ENCODE assay signal across 8 cellular contexts in the genomic region with DNA sequence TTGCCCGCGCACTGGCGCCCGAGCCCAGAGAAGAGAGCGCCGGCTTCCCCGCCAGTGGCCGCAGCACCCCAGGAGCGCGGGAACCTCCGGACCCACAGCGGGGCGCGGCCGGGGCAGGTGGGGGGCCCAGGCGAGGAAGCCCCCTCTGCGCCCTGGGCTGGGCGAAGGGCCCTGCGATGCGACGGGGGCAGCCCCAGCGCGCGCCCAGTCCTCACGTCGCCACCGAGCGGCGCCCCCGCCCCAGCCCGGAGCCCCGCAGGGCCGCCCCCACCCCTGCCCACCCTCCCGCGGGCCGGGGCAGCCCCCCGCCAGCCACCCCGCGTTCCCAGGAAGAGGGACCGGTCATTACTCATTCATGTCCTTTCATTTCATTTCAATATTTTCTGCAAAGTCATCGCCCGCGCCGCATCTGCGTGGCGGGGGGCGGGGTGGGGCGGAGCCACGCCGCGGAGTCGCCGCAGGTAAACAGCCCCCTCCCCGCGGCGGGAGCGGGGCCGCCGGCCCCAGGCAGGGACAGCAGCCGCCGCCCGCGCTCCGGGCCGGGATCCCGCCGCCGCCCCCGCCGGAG. TPM values are rescaled to one million over a fixed set of nuclear protein-coding genes. Genes with fewer than 3 reads are reported as not detected.
DNase-seq lines count a peak whose midpoint lies in the region; TF ChIP-seq lines count a peak whose summit lies in the region.

No MANE protein-coding gene starts in this region.

- WGBS in mesendoderm (ENCODE audit: extremely low coverage, insufficient coverage, low lambda C conversion rate) = no CpG with 5 or more reads among the region's 70 CpGs

- H3K18ac ChIP-seq in mesendoderm (ENCODE audit: low read length) = peak overlapping the region; percentile 83

- no peak overlapping the region for H4K5ac ChIP-seq in mesendoderm (ENCODE audit: low read length)

- H3K56ac ChIP-seq in mesendoderm (ENCODE audit: low read length) = peak overlapping the region; percentile 64

- no peaks in the 10 kb centered on the region for H3K4me1 Mint-ChIP-seq in type B pancreatic cell (ENCODE audit: unreplicated experiment)

- no peaks in the 10 kb centered on the region for H4K20me1 ChIP-seq in OCI-LY7 (ENCODE audit: insufficient read depth, low read length)

- no peak overlapping the region for H4K8ac ChIP-seq in mesendoderm (ENCODE audit: low read depth, low read length)

- no peak overlapping the region for H2BK120ac ChIP-seq in mesendoderm (ENCODE audit: low read depth, low read length)

- POLR2A ChIA-PET in OCI-LY7 (lab: Charles Lee) = no interaction called here

- H3K9me3 ChIP-seq in OCI-LY7 (ENCODE audit: low read length) = no peaks in the 10 kb centered on the region
- H3K9me3 ChIP-seq in ascending aorta = no peaks in the 10 kb centered on the region

- no peak overlapping the region for H2BK5ac ChIP-seq in mesendoderm (ENCODE audit: low read length)

- no peaks in the 10 kb centered on the region for H3K36me3 Mint-ChIP-seq in type B pancreatic cell

- peaks cover 41% of the 10 kb centered on the region for H3K27me3 Mint-ChIP-seq in type B pancreatic cell

- H3K79me1 ChIP-seq in mesendoderm (ENCODE audit: low read length) = no peaks in the 10 kb centered on the region

- H3K4ac ChIP-seq in mesendoderm (ENCODE audit: low read depth, low read length) = peak overlapping the region; percentile 81

- H3K79me2 ChIP-seq in OCI-LY7 (ENCODE audit: insufficient read depth, low read depth, low read length) (no peaks in the 10 kb centered on the region), mesendoderm (ENCODE audit: control insufficient read depth, insufficient read depth, low read length) (no peaks in the 10 kb centered on the region)

- no peak overlapping the region for H2BK15ac ChIP-seq in mesendoderm (replicated peaks; ENCODE audit: low read depth)

- H3K27me3 ChIP-seq in ascending aorta = no peaks in the 10 kb centered on the region
- H3K27me3 ChIP-seq in mesendoderm (ENCODE audit: insufficient read depth, low read length, poor library complexity) = peaks cover 9% of the 10 kb centered on the region

- CTCF ChIA-PET in OCI-LY7 (lab: Charles Lee; ENCODE audit: unreplicated experiment) = no interaction called here

- TF ChIP-seq CTCF in GM20000 (IDR thresholded peaks at IDR 0.05; ENCODE audit: extremely low read depth, missing control alignments) (no peak), OCI-LY7 (conservative IDR thresholded peaks at IDR 0.05; ENCODE audit: low read length) (no peak), ascending aorta (IDR thresholded peaks at IDR 0.05) (no peak), type B pancreatic cell (conservative IDR thresholded peaks at IDR 0.05) (peak; percentile 16)

- DNase-seq in GM20000 (ENCODE audit: low spot score) = peak; percentile 81
- DNase-seq in OCI-LY7 (ENCODE audit: low spot score) = no peak
- DNase-seq in ascending aorta (ENCODE audit: low spot score in 2 of 2) = no peak
- DNase-seq in mesendoderm = peak; percentile 32
- DNase-seq in type B pancreatic cell (ENCODE audit: extremely low spot score, unreplicated experiment) = no peak
- no peak for DNase-seq in COLO829 (ENCODE audit: low spot score)
- no peak for DNase-seq in NCI-H446 (lab: John Stamatoyannopoulos, UW)
- no peak for DNase-seq in NCI-H187 (lab: John Stamatoyannopoulos, UW)

- H3K27ac ChIP-seq in OCI-LY7 (ENCODE audit: low read depth, low read length, poor library complexity, severe bottlenecking) (no peak overlapping the region), ascending aorta (no peak overlapping the region), mesendoderm (ENCODE audit: low read depth, low read length) (no peak overlapping the region)

- intact Hi-C loops in OCI-LY7 (cut with micrococcal nuclease; ENCODE audit: unreplicated experiment) = no loop called here
- intact Hi-C loops in ascending aorta (cut with DNase I) = no loop called here

- no peaks in the 10 kb centered on the region for H3K9me2 ChIP-seq in OCI-LY7 (ENCODE audit: insufficient read depth, low read length)

- peak overlapping the region; percentile 59 for H3K4me3 Mint-ChIP-seq in type B pancreatic cell

- H3K27ac Mint-ChIP-seq in type B pancreatic cell = no peak overlapping the region

- H3K4me1 ChIP-seq in OCI-LY7 (ENCODE audit: insufficient read depth, low read length, poor library complexity, severe bottlenecking) (peaks cover 14% of the 10 kb centered on the region), ascending aorta (peaks cover 4 to 5% of the 10 kb centered on the region in 2 donors), mesendoderm (ENCODE audit: control insufficient read depth, low read depth, low read length) (no peaks in the 10 kb centered on the region)

- H2AFZ ChIP-seq in OCI-LY7 (ENCODE audit: low read length) = no peak overlapping the region

- H2AK5ac ChIP-seq in mesendoderm (ENCODE audit: low read length) = no peak overlapping the region

- H3K4me3 ChIP-seq in OCI-LY7 (ENCODE audit: low read depth, low read length, poor library complexity, severe bottlenecking) = peak overlapping the region; percentile 47
- H3K4me3 ChIP-seq in ascending aorta = peak overlapping the region; percentile 68 to 69
- H3K4me3 ChIP-seq in mesendoderm (ENCODE audit: low read length) = no peak overlapping the region

- H3K9me3 Mint-ChIP-seq in type B pancreatic cell = no peaks in the 10 kb centered on the region

- H3K23ac ChIP-seq in mesendoderm (ENCODE audit: low read length) = no peak overlapping the region

- peak overlapping the region; percentile 61 for H3K9ac ChIP-seq in mesendoderm (ENCODE audit: low read length)

- no TSS peak for BruUV-seq in OCI-LY7 (replicated peaks; lab: Mats Ljungman, UMichigan)

- H3K36me3 ChIP-seq in OCI-LY7 (ENCODE audit: insufficient read depth, low read length) = no peaks in the 10 kb centered on the region
- no peaks in the 10 kb centered on the region for H3K36me3 ChIP-seq in ascending aorta
- H3K36me3 ChIP-seq in mesendoderm (ENCODE audit: control insufficient read depth, insufficient read depth, low read length) = no peaks in the 10 kb centered on the region

- no peak overlapping the region for H3K4me2 ChIP-seq in OCI-LY7 (ENCODE audit: low read length)
- no peak overlapping the region for H3K4me2 ChIP-seq in mesendoderm (ENCODE audit: low read length)

RNA-seq across cellular contexts. Expression of gene PANX2, which starts 0.7 kb away (rescaled TPM):
- not detected in 2 replicates for total RNA-seq in OCI-LY7 (2014; rRNA removed; shearing (Covaris generic))
- total RNA-seq in OCI-LY7 (2022) (not detected in 2 replicates), ascending aorta (0.32 TPM), type B pancreatic cell (ENCODE audit: low replicate concordance) (3.0 and 9.3 TPM in 2 replicates)
- 1.1 TPM for polyA plus RNA-seq in mesendoderm (2013, experiment 1 of 2)
- polyA plus RNA-seq in mesendoderm (2013, experiment 2 of 2) = 1.1 TPM

RNA-seq across cellular contexts. Expression of gene TRABD, which starts 15.9 kb away (rescaled TPM):
- 111 and 126 TPM in 2 replicates for total RNA-seq in OCI-LY7 (2014; rRNA removed; shearing (Covaris generic))
- total RNA-seq in OCI-LY7 (2022) (119 and 128 TPM in 2 replicates), ascending aorta (91.4 TPM), type B pancreatic cell (ENCODE audit: low replicate concordance) (33.8 and 37.7 TPM in 2 replicates)
- polyA plus RNA-seq in mesendoderm (2013, experiment 1 of 2) = 34.7 TPM
- 35.7 TPM for polyA plus RNA-seq in mesendoderm (2013, experiment 2 of 2)

RNA-seq across cellular contexts. Expression of gene SELENOO, which starts 31.0 kb away (rescaled TPM):
- total RNA-seq in OCI-LY7 (2014; rRNA removed; shearing (Covaris generic)) = 43.7 and 44.2 TPM in 2 replicates
- total RNA-seq in OCI-LY7 (2022) = 34.0 and 40.2 TPM in 2 replicates
- 41.7 TPM for total RNA-seq in ascending aorta
- polyA plus RNA-seq in mesendoderm (2013, experiment 1 of 2) = 8.4 TPM
- 8.9 TPM for polyA plus RNA-seq in mesendoderm (2013, experiment 2 of 2)
- 23.8 and 28.5 TPM in 2 replicates for total RNA-seq in type B pancreatic cell (ENCODE audit: low replicate concordance)

Comparison
In these comparisons a context has a peak if more than half of its experiments do, and no peak if none do; other contexts are left out.
1. DNase-seq: peak in GM20000 (single experiment) and mesendoderm (single experiment); none in OCI-LY7 (single experiment), ascending aorta (0 of 2), type B pancreatic cell (single experiment), COLO829 (single experiment), NCI-H446 (0 of 2) and NCI-H187 (0 of 2).